8 cellular contexts compared by ENCODE assay signal in genomic region chr3:33047842-33048834, GRCh38. TPM values are rescaled to one million over a fixed set of nuclear protein-coding genes. Genes with fewer than 3 reads are reported as not detected.
A peak's percentile ranks its signal among the peaks of the same experiment; 100 is the strongest.
DNase-seq lines count a peak whose midpoint lies in the region; ATAC-seq, FAIRE-seq and TF ChIP-seq lines count a peak whose summit lies in the region.

No MANE protein-coding gene starts in this region.

- peak; percentile 87 for FAIRE-seq in GM12891 (lab: Jason Lieb, UNC)

- no peak overlapping the region for H3K4me3 ChIP-seq in BE2C (ENCODE audit: low read depth, low read length)
- no peak overlapping the region for H3K4me3 ChIP-seq in HAP-1

- H3K36me3 ChIP-seq in BE2C (no peaks in the 10 kb centered on the region), HAP-1 (replicated peaks) (peaks cover 28% of the 10 kb centered on the region)

- no peak for TF ChIP-seq POLR2A in GM12891 (IDR thresholded peaks at IDR 0.05; ENCODE audit: low read depth, low read length)

- H3K9me3 ChIP-seq in BE2C (no peaks in the 10 kb centered on the region), HAP-1 (no peaks in the 10 kb centered on the region)

- no peak for DNase-seq in GM12891 (ENCODE audit: insufficient read length, low spot score)
- peak; percentile 45 for DNase-seq in T follicular helper cell (ENCODE audit: low read depth)
- DNase-seq in globus pallidus (ENCODE audit: low spot score): peak; percentile 31
- DNase-seq in BE2C: no peak
- no peak for DNase-seq in HK-2 (ENCODE audit: unreplicated experiment)
- DNase-seq in HAP-1 (ENCODE audit: low spot score in 2 of 2): no peak
- DNase-seq in COLO829 (ENCODE audit: low spot score): no peak

- ATAC-seq in GM21723 (IDR thresholded peaks at IDR 0.05; ENCODE audit: unreplicated experiment): peak; percentile 81

- H3K4me1 ChIP-seq in BE2C (no peaks in the 10 kb centered on the region), HAP-1 (peaks cover 3% of the 10 kb centered on the region; the same call in 1 of the 2 replicates)

- H3K27me3 ChIP-seq in BE2C (no peaks in the 10 kb centered on the region), HAP-1 (ENCODE audit: low read depth) (no peaks in the 10 kb centered on the region)

- TF ChIP-seq CTCF in BE2C (IDR thresholded peaks at IDR 0.05; ENCODE audit: low read depth, low read length): no peak

- in situ Hi-C loops in HAP-1 (cut with MboI; ENCODE audit: low sequenced_read_pairs): no loop called here

TF ChIP-seq in GM12891, 5 proteins besides CTCF, POLR2A, EP300 and RAD21:
- TF ChIP-seq TAF1 (IDR thresholded peaks at IDR 0.05; ENCODE audit: low read depth, low read length): no peak
- TF ChIP-seq SPI1 (IDR thresholded peaks at IDR 0.05; ENCODE audit: low read depth, low read length): peak; percentile 94

RNA-seq across cellular contexts. Expression of gene GLB1, which starts 48.8 kb away (rescaled TPM):
- 19.7 TPM for polyA plus RNA-seq in GM12891 (2012; ENCODE audit: low read depth, missing spikeins)
- polyA plus RNA-seq in BE2C (2012; ENCODE audit: insufficient read depth, insufficient read length, low read depth): 26.3 TPM

RNA-seq across cellular contexts. Expression of gene TMPPE, which starts 48.8 kb away (rescaled TPM):
- 0.74 TPM for polyA plus RNA-seq in GM12891 (2012; ENCODE audit: low read depth, missing spikeins)
- 0.32 TPM for polyA plus RNA-seq in BE2C (2012; ENCODE audit: insufficient read depth, insufficient read length, low read depth)

Comparison
In these comparisons a context has a peak if more than half of its experiments do, and no peak if none do; other contexts are left out.
1. DNase-seq: peak in T follicular helper cell (single experiment) and globus pallidus (single experiment); none in GM12891 (single experiment), BE2C (single experiment), HK-2 (single experiment), HAP-1 (0 of 2) and COLO829 (single experiment).